In genomic region chr1:27509127-27510080, GRCh38 we compare ENCODE assay signal across 17 cellular contexts. TPM values are rescaled to one million over a fixed set of nuclear protein-coding genes. Genes with fewer than 3 reads are reported as not detected.
A peak's percentile ranks its signal among the peaks of the same experiment; 100 is the strongest.
DNase-seq lines count a peak whose midpoint lies in the region; ATAC-seq and TF ChIP-seq lines count a peak whose summit lies in the region.
"Had no signal": no experiment of that assay in that cellular context is flagged by ENCODE, and none has a peak within 500 bp of the region (broad histone marks: within the 10 kb centered on the region; RNA-seq: fewer than 3 reads in every experiment).

No MANE protein-coding gene starts in this region.

- no peaks in the 10 kb centered on the region for H3K79me1 ChIP-seq in mesenchymal stem cell (replicated peaks; ENCODE audit: low read length, poor library complexity, severe bottlenecking)

- no peak for ATAC-seq in T-helper 17 cell
- ATAC-seq in GM19023 (IDR thresholded peaks at IDR 0.05; ENCODE audit: unreplicated experiment), result no peak

- no peak for TF ChIP-seq POLR2A in breast epithelium (IDR thresholded peaks at IDR 0.05)

- no peak overlapping the region for H2AFZ ChIP-seq in mesenchymal stem cell (ENCODE audit: low read depth, low read length)

- BruUV-seq in MCF 10A (replicated peaks; lab: Mats Ljungman, UMichigan), result no TSS peak

- peaks cover 14 to 18% of the 10 kb centered on the region in 2 donors for H3K4me1 ChIP-seq in breast epithelium
- peaks cover 11% of the 10 kb centered on the region for H3K4me1 ChIP-seq in mesenchymal stem cell (ENCODE audit: control insufficient read depth, insufficient read depth, low read depth, low read length)
- no peaks in the 10 kb centered on the region for H3K4me1 ChIP-seq in thymus (ENCODE audit: control insufficient read depth, insufficient read depth, low read length)
- no peaks in the 10 kb centered on the region for H3K4me1 ChIP-seq in BE2C

- H3K9me3 Mint-ChIP-seq in MCF 10A (ENCODE audit: unreplicated experiment), result no peaks in the 10 kb centered on the region
- H3K9me3 Mint-ChIP-seq: naive B cell had no signal

- H3K36me3 Mint-ChIP-seq in MCF 10A (ENCODE audit: insufficient read depth, unreplicated experiment) (no peaks in the 10 kb centered on the region), T-helper 17 cell (ENCODE audit: low read depth) (no peaks in the 10 kb centered on the region)
- H3K36me3 Mint-ChIP-seq: naive B cell had no signal

- H2BK15ac ChIP-seq in mesenchymal stem cell (ENCODE audit: low read depth, poor library complexity, severe bottlenecking), result no peak overlapping the region

- DNase-seq in breast epithelium (ENCODE audit: low spot score in 2 of 2) (peak in 1 of 2 donors; percentile 49), MCF 10A (ENCODE audit: unreplicated experiment) (no peak), T-helper 17 cell (no peak), mesenchymal stem cell (no peak), BE2C (no peak), cerebellar cortex (ENCODE audit: low spot score) (no peak)
- DNase-seq: activated effector memory CD4-positive, alpha-beta T cell treated with Interleukin-2 at 50 U/mL for 16 hours; dorsolateral prefrontal cortex; kidney glomerular epithelial cell; naive B cell; NCI-H2107; NCI-H748 treated with DMSO at 0.1 percent for 48 hours; Peyer's patch; testis; WERI-Rb-1 had no signal

- H3K4me1 Mint-ChIP-seq in MCF 10A (ENCODE audit: insufficient read depth, unreplicated experiment) (peaks cover 18% of the 10 kb centered on the region), T-helper 17 cell (no peaks in the 10 kb centered on the region)

- no peak overlapping the region for H3K4me2 ChIP-seq in mesenchymal stem cell (ENCODE audit: low read length, poor library complexity, severe bottlenecking)

- POLR2A ChIA-PET in MCF 10A (lab: Yijun Ruan, JAX), result interaction anchor here (0.7 to 1.9 kb wide), 6 partner anchors 8 to 91 kb away, joined by 3 to 12 read pairs (median 4); partner anchors contain the start of gene WASF2

- intact Hi-C loops in breast epithelium (cut with DNase I; ENCODE audit: low total_unique reads), result no loop called here
- intact Hi-C loops in MCF 10A (cut with micrococcal nuclease), result no loop called here

- TF ChIP-seq CTCF in breast epithelium (IDR thresholded peaks at IDR 0.05), result no peak
- no peak for TF ChIP-seq CTCF in MCF 10A (IDR thresholded peaks at IDR 0.05; ENCODE audit: unreplicated experiment)
- no peak for TF ChIP-seq CTCF in BE2C (IDR thresholded peaks at IDR 0.05; ENCODE audit: low read depth, low read length)

- H2BK120ac ChIP-seq in mesenchymal stem cell (ENCODE audit: low read depth, low read length), result no peak overlapping the region

- H3K4me3 ChIP-seq in breast epithelium, result no peak overlapping the region
- H3K4me3 ChIP-seq in mesenchymal stem cell (ENCODE audit: insufficient read depth in 1 of 2, low read depth in 1 of 2, low read length in 2 of 2), result no peak overlapping the region
- H3K4me3 ChIP-seq in thymus (ENCODE audit: low read length), result no peak overlapping the region
- H3K4me3 ChIP-seq in BE2C (ENCODE audit: low read depth, low read length), result no peak overlapping the region
- H3K4me3 ChIP-seq: dorsolateral prefrontal cortex, Peyer's patch, testis had no signal

- H3K27me3 ChIP-seq in breast epithelium (no peaks in the 10 kb centered on the region), mesenchymal stem cell (ENCODE audit: control insufficient read depth in 1 of 2, insufficient read depth in 1 of 2, low read length in 2 of 2) (no peaks in the 10 kb centered on the region), thymus (ENCODE audit: control insufficient read depth, insufficient read depth) (no peaks in the 10 kb centered on the region), BE2C (no peaks in the 10 kb centered on the region)
- H3K27me3 ChIP-seq: dorsolateral prefrontal cortex, Peyer's patch, testis had no signal

- WGBS in mesenchymal stem cell, result 90% methylated on average over 7 of the region's 9 CpGs
- 87% methylated on average over 9 of the region's 9 CpGs for WGBS in thymus

- H4K8ac ChIP-seq in mesenchymal stem cell (ENCODE audit: low read length), result no peak overlapping the region

- H3K9me3 ChIP-seq in breast epithelium (no peaks in the 10 kb centered on the region), T-helper 17 cell (ENCODE audit: control insufficient read depth, low read length, poor library complexity, severe bottlenecking) (no peaks in the 10 kb centered on the region), mesenchymal stem cell (ENCODE audit: control insufficient read depth, low read length) (no peaks in the 10 kb centered on the region), thymus (ENCODE audit: control insufficient read depth) (no peaks in the 10 kb centered on the region), BE2C (no peaks in the 10 kb centered on the region)
- H3K9me3 ChIP-seq: Peyer's patch, testis had no signal

- H3K18ac ChIP-seq in mesenchymal stem cell (ENCODE audit: low read depth in 1 of 2, low read length in 2 of 2), result peak overlapping the region in 1 of 2 experiments; percentile 11

- H3K27me3 Mint-ChIP-seq in MCF 10A (ENCODE audit: insufficient read depth, unreplicated experiment) (no peaks in the 10 kb centered on the region), T-helper 17 cell (no peaks in the 10 kb centered on the region)
- H3K27me3 Mint-ChIP-seq: naive B cell had no signal

- H2BK12ac ChIP-seq in mesenchymal stem cell (ENCODE audit: low read length in 2 of 2), result peak overlapping the region in 1 of 2 experiments; percentile 24

- no peak overlapping the region for H3K4me3 Mint-ChIP-seq in MCF 10A (ENCODE audit: unreplicated experiment)
- H3K4me3 Mint-ChIP-seq in T-helper 17 cell, result no peak overlapping the region
- H3K4me3 Mint-ChIP-seq: naive B cell had no signal

- no peak overlapping the region for H3K14ac ChIP-seq in mesenchymal stem cell (ENCODE audit: low read length in 2 of 2)

- H2AK5ac ChIP-seq in mesenchymal stem cell (ENCODE audit: low read length, severe bottlenecking), result no peak overlapping the region

- H3K27ac Mint-ChIP-seq in MCF 10A (ENCODE audit: low read depth, unreplicated experiment) (no peak overlapping the region), T-helper 17 cell (peak overlapping the region; percentile 45)

- no peak overlapping the region for H2BK5ac ChIP-seq in mesenchymal stem cell (ENCODE audit: low read depth, low read length, poor library complexity, severe bottlenecking)

- no peak overlapping the region for H3K23ac ChIP-seq in mesenchymal stem cell (ENCODE audit: low read length in 2 of 2)

- H3K27ac ChIP-seq in breast epithelium (peak overlapping the region; percentile 54 to 68), mesenchymal stem cell (ENCODE audit: low read length, poor library complexity, severe bottlenecking) (no peak overlapping the region), thymus (ENCODE audit: low read depth) (peak overlapping the region; percentile 13)
- H3K27ac ChIP-seq: WERI-Rb-1 had no signal

- peak overlapping the region in 1 of 2 experiments; percentile 70 for H3K4ac ChIP-seq in mesenchymal stem cell (ENCODE audit: low read depth in 1 of 2, low read length in 2 of 2)

- CTCF ChIA-PET in MCF 10A (lab: Yijun Ruan, JAX), result interaction anchor here (0.6 kb wide), 2 partner anchors 10 to 31 kb away, joined by 3 read pairs; no protein-coding TSS in a partner anchor

- no peak overlapping the region for H3K9ac ChIP-seq in mesenchymal stem cell (ENCODE audit: low read length)

- H3K36me3 ChIP-seq in breast epithelium (no peaks in the 10 kb centered on the region), mesenchymal stem cell (ENCODE audit: control insufficient read depth in 1 of 2, insufficient read depth in 2 of 2, low read depth in 1 of 2, low read length in 2 of 2) (no peaks in the 10 kb centered on the region), thymus (ENCODE audit: control insufficient read depth, insufficient read depth) (no peaks in the 10 kb centered on the region), BE2C (no peaks in the 10 kb centered on the region)
- H3K36me3 ChIP-seq: Peyer's patch, WERI-Rb-1 had no signal

- H4K91ac ChIP-seq in mesenchymal stem cell (ENCODE audit: low read length), result peak overlapping the region; percentile 68

RNA-seq across cellular contexts. Expression of gene WASF2, which starts 19.4 kb away (rescaled TPM):
- 10 to 100 TPM; 41.6 to 93.5 (median 43.2) TPM for total RNA-seq in breast epithelium
- 131 and 154 TPM in 2 replicates for total RNA-seq in MCF 10A (2022)
- total RNA-seq in T-helper 17 cell, result 100 to 1,000 TPM; 124 to 144 TPM
- 68.4 TPM for polyA plus RNA-seq in mesenchymal stem cell (2013, experiment 1 of 2)
- 68.6 TPM for polyA plus RNA-seq in mesenchymal stem cell (2013, experiment 2 of 2)
- polyA plus RNA-seq in thymus, result 47.4 TPM
- 23.6 TPM for polyA plus RNA-seq in BE2C (2012; ENCODE audit: insufficient read depth, insufficient read length, low read depth)
